Comparison of ENCODE assay signal across 27 cellular contexts in genomic region chr12:96075560-96075959, GRCh38.
"Had no signal": no experiment of that assay in that cellular context is flagged by ENCODE, and none has a peak within 500 bp of the region (broad histone marks: within the 10 kb centered on the region; RNA-seq: fewer than 3 reads in every experiment).

No MANE protein-coding gene starts in this region.

- H3K27me3 ChIP-seq: stomach, suprapubic skin, testis, thyroid gland, tibial nerve, transverse colon, upper lobe of left lung, upper lobe of right lung, uterus, vagina had no signal

- H3K4me1 ChIP-seq: testis, thyroid gland, upper lobe of right lung, uterus had no signal

- DNase-seq: stimulated activated CD4-positive, alpha-beta T cell treated with anti-CD3 and anti-CD28 coated beads, Interleukin-2, amount 100 ng/mL, for 48 hours; stimulated activated CD4-positive, alpha-beta T cell treated with anti-CD3 and anti-CD28 coated beads, Interleukin-4, amount 100 ng/mL, for 1 hour; stimulated activated CD4-positive, alpha-beta T cell treated with anti-CD3 and anti-CD28 coated beads, Interleukin-4, amount 100 ng/mL, for 24 hours; stimulated activated CD4-positive, alpha-beta T cell treated with anti-CD3 and anti-CD28 coated beads, Interleukin-4, amount 100 ng/mL, for 4 hours; stimulated activated CD8-positive, alpha-beta memory T cell treated with anti-CD3 and anti-CD28 coated beads, Interleukin-4, amount 100 ng/mL, for 48 hours; stimulated activated naive B cell treated with anti-CD40 and anti-IgM and Interleukin-4, amounts not matched to agents 10 μg/mL and 1 μg/mL and 100 μg/mL, for 72 hours; stimulated activated naive CD4-positive, alpha-beta T cell; stimulated activated naive CD4-positive, alpha-beta T cell treated with Interleukin-2 at 50 U/mL for 16 hours; stimulated activated naive CD8-positive, alpha-beta T cell treated with anti-CD3 and anti-CD28 coated beads, Interleukin-15, amount 100 ng/mL, for 72 hours; stimulated activated naive CD8-positive, alpha-beta T cell treated with anti-CD3 and anti-CD28 coated beads, Interleukin-15, Interleukin-2, amounts not matched to agents 100 U/mL and 50 U/mL, for 24 hours; stomach; substantia nigra; testis; thyroid gland; tibial artery; transverse colon; trophoblast cell; upper lobe of left lung; upper lobe of right lung; uterus had no signal

- H3K36me3 ChIP-seq: stomach, suprapubic skin, thoracic aorta, thyroid gland, tibial artery, tibial nerve, transverse colon, upper lobe of left lung, upper lobe of right lung, uterus, vagina had no signal

- H3K9me3 ChIP-seq: stomach, suprapubic skin, testis, thoracic aorta, thyroid gland, tibial artery, tibial nerve, transverse colon, upper lobe of left lung, upper lobe of right lung, uterus, vagina had no signal

- FAIRE-seq: urothelium cell line had no signal

- H3K27ac ChIP-seq: stomach, suprapubic skin, testis, thoracic aorta, thyroid gland, tibial artery, tibial nerve, transverse colon, upper lobe of left lung, upper lobe of right lung, uterus, vagina had no signal

- ATAC-seq: stimulated activated effector memory CD8-positive, alpha-beta T cell treated with anti-CD3 and anti-CD28 coated beads, Interleukin-12 subunit alpha, Interleukin-12 subunit beta, amount 100 ng/mL, for 72 hours; stimulated activated memory B cell treated with anti-CD40 and anti-IgM and Interleukin-4, amounts not matched to agents 10 μg/mL and 1 μg/mL and 100 μg/mL, for 72 hours; stimulated activated naive B cell treated with anti-CD40 and anti-IgM and Interleukin-4, amounts not matched to agents 10 μg/mL and 1 μg/mL and 100 μg/mL, for 72 hours; stimulated activated naive CD8-positive, alpha-beta T cell treated with anti-CD3 and anti-CD28 coated beads, Interleukin-15, amount 100 ng/mL, for 72 hours; stimulated activated naive CD8-positive, alpha-beta T cell treated with anti-CD3 and anti-CD28 coated beads, Interleukin-15, Interleukin-2, amounts not matched to agents 100 U/mL and 50 U/mL, for 24 hours; upper lobe of right lung had no signal

- H3K4me3 ChIP-seq: stomach, suprapubic skin, testis, thoracic aorta, thyroid gland, tibial artery, tibial nerve, transverse colon, upper lobe of left lung, upper lobe of right lung, uterus, vagina had no signal
